Comparison of ENCODE assay signal across 10 cellular contexts in genomic region chr20:31566658-31567379, GRCh38. TPM values are rescaled to one million over a fixed set of nuclear protein-coding genes. Genes with fewer than 3 reads are reported as not detected.
DNase-seq lines count a peak whose midpoint lies in the region; ATAC-seq and TF ChIP-seq lines count a peak whose summit lies in the region.
"Had no signal": no experiment of that assay in that cellular context is flagged by ENCODE, and none has a peak within 500 bp of the region (broad histone marks: within the 10 kb centered on the region; RNA-seq: fewer than 3 reads in every experiment).

No MANE protein-coding gene starts in this region.

- no peaks in the 10 kb centered on the region for H4K20me1 ChIP-seq in mammary epithelial cell (ENCODE audit: insufficient read depth, low read length)

- WGBS in mammary epithelial cell (ENCODE audit: low coverage, missing lambda C conversion rate) = 1% methylated on average over 11 of the region's 14 CpGs

- peak in 1 of 2 donors; percentile 37 for TF ChIP-seq CTCF in mammary epithelial cell (conservative IDR thresholded peaks at IDR 0.05 in 1 of 2, IDR thresholded peaks at IDR 0.05 in 1 of 2; ENCODE audit: extremely low read depth in 1 of 2, insufficient read depth in 1 of 2, low read depth in 1 of 2, low read length in 2 of 2)

- peaks cover 77% of the 10 kb centered on the region for H3K4me1 ChIP-seq in mammary epithelial cell (ENCODE audit: insufficient read depth, low read length)

- H3K27ac ChIP-seq in mammary epithelial cell (ENCODE audit: insufficient read depth, low read depth, low read length) = peak overlapping the region; percentile 78

- peak overlapping the region; percentile 72 for H3K27ac Mint-ChIP-seq in stimulated activated memory B cell treated with anti-CD40 and anti-IgM and Interleukin-4, amounts not matched to agents 10 μg/mL and 1 μg/mL and 100 μg/mL, for 72 hours
- H3K27ac Mint-ChIP-seq in immature natural killer cell = peak overlapping the region in 2 of 6 donors; percentile 40 to 62

- peak; percentile 48 for DNase-seq in activated CD4-positive, alpha-beta T cell treated with anti-CD3 and anti-CD28 coated beads for 48 hours
- DNase-seq in activated CD4-positive, alpha-beta T cell treated with anti-CD3 and anti-CD28 coated beads for 1 hour = no peak
- DNase-seq in NCI-H526 (lab: John Stamatoyannopoulos, UW) = peak; percentile 60 to 87
- DNase-seq in mammary epithelial cell = peak; percentile 85
- no peak for DNase-seq in immature natural killer cell
- DNase-seq in NCI-H2227 (lab: John Stamatoyannopoulos, UW; ENCODE audit: unreplicated experiment) = no peak
- DNase-seq: AML-193 had no signal

- H3K9ac ChIP-seq in mammary epithelial cell (ENCODE audit: insufficient read depth, low read length) = peak overlapping the region; percentile 80

- H3K9me3 Mint-ChIP-seq in stimulated activated memory B cell treated with anti-CD40 and anti-IgM and Interleukin-4, amounts not matched to agents 10 μg/mL and 1 μg/mL and 100 μg/mL, for 72 hours = no peaks in the 10 kb centered on the region
- H3K9me3 Mint-ChIP-seq in immature natural killer cell = no peaks in the 10 kb centered on the region
- H3K9me3 Mint-ChIP-seq: T-helper 1 cell treated with Interleukin-12 subunit alpha and Interleukin-12 subunit beta and Interleukin-4 antibody, amounts not matched to agents 30 μg/mL and 1 μg/mL, for 36 hours had no signal

- no peaks in the 10 kb centered on the region for H3K79me2 ChIP-seq in mammary epithelial cell (ENCODE audit: insufficient read depth, low read length)

- H2AFZ ChIP-seq in mammary epithelial cell (ENCODE audit: low read depth, low read length) = no peak overlapping the region

- H3K4me2 ChIP-seq in mammary epithelial cell (ENCODE audit: insufficient read depth, low read depth, low read length) = peak overlapping the region; percentile 73

- in situ Hi-C loops in mammary epithelial cell (cut with MboI; ENCODE audit: low sequenced_read_pairs in 2 of 2) = loop anchor here in 1 of 2 donors (25.0 kb wide), 1 partner anchor 145 kb away; the partner anchor contains the start of gene BCL2L1

- peaks cover 26% of the 10 kb centered on the region for H3K36me3 Mint-ChIP-seq in stimulated activated memory B cell treated with anti-CD40 and anti-IgM and Interleukin-4, amounts not matched to agents 10 μg/mL and 1 μg/mL and 100 μg/mL, for 72 hours
- H3K36me3 Mint-ChIP-seq in immature natural killer cell = peaks cover 0 to 13% (median 0%) of the 10 kb centered on the region in 3 donors

- ATAC-seq in stimulated activated memory B cell treated with anti-CD40 and anti-IgM and Interleukin-4, amounts not matched to agents 10 μg/mL and 1 μg/mL and 100 μg/mL, for 72 hours = peak; percentile 69
- no peak for ATAC-seq in HG02885 (IDR thresholded peaks at IDR 0.05; ENCODE audit: poor library complexity, unreplicated experiment)

- no peaks in the 10 kb centered on the region for H3K9me3 ChIP-seq in mammary epithelial cell (replicated peaks; ENCODE audit: insufficient read depth, low read length)

- H3K4me1 Mint-ChIP-seq in stimulated activated memory B cell treated with anti-CD40 and anti-IgM and Interleukin-4, amounts not matched to agents 10 μg/mL and 1 μg/mL and 100 μg/mL, for 72 hours = peaks cover 33% of the 10 kb centered on the region
- peaks cover 10 to 15% of the 10 kb centered on the region in 2 donors for H3K4me1 Mint-ChIP-seq in immature natural killer cell

- intact Hi-C loops in mammary epithelial cell (cut with micrococcal nuclease) = no loop called here

- H3K36me3 ChIP-seq in mammary epithelial cell (ENCODE audit: insufficient read depth, low read length) = peaks cover 2% of the 10 kb centered on the region

- H3K27me3 Mint-ChIP-seq in stimulated activated memory B cell treated with anti-CD40 and anti-IgM and Interleukin-4, amounts not matched to agents 10 μg/mL and 1 μg/mL and 100 μg/mL, for 72 hours = no peaks in the 10 kb centered on the region
- H3K27me3 Mint-ChIP-seq in immature natural killer cell (ENCODE audit: low read depth in 3 of 3) = peaks cover 0 to 4% (median 2%) of the 10 kb centered on the region in 3 donors

- dilution Hi-C loops in mammary epithelial cell (cut with HindIII; ENCODE audit: low sequenced_read_pairs) = loop anchor here (5.0 to 25.0 kb wide), 2 partner anchors 45 to 145 kb away; partner anchors contain the start of gene BCL2L1

- CTCF ChIA-PET in mammary epithelial cell (lab: Charles Lee; ENCODE audit: low non-redundant PET) = interaction anchor here (3.0 kb wide), 1 partner anchor 46 kb away, joined by 28 read pairs; no protein-coding TSS in a partner anchor

- H3K4me3 ChIP-seq in mammary epithelial cell (replicated peaks in 1 of 3; ENCODE audit: insufficient read depth in 1 of 3, low read depth in 2 of 3, low read length in 3 of 3) = peak overlapping the region in 1 of 3 experiments; percentile 21

- no peaks in the 10 kb centered on the region for H3K27me3 ChIP-seq in mammary epithelial cell (ENCODE audit: insufficient read depth, low read length)

- BruUV-seq in mammary epithelial cell (replicated peaks; lab: Mats Ljungman, UMichigan) = no TSS peak

- H3K4me3 Mint-ChIP-seq in stimulated activated memory B cell treated with anti-CD40 and anti-IgM and Interleukin-4, amounts not matched to agents 10 μg/mL and 1 μg/mL and 100 μg/mL, for 72 hours = no peak overlapping the region
- H3K4me3 Mint-ChIP-seq in immature natural killer cell = no peak overlapping the region
- H3K4me3 Mint-ChIP-seq: T-helper 1 cell treated with Interleukin-12 subunit alpha and Interleukin-12 subunit beta and Interleukin-4 antibody, amounts not matched to agents 30 μg/mL and 1 μg/mL, for 36 hours had no signal

RNA-seq across cellular contexts. Expression of gene ID1, which starts 38.3 kb away (rescaled TPM):
- 10 to 100 TPM; 66.2 to 86.1 TPM for total RNA-seq in mammary epithelial cell
- 206 TPM for polyA plus RNA-seq in mammary epithelial cell
- 20.0 TPM for polyA minus RNA-seq in mammary epithelial cell
- polyA plus RNA-seq in immature natural killer cell = 1 to 10 TPM; 1.4 to 4.2 (median 1.9) TPM

RNA-seq across cellular contexts. Expression of gene HM13, which starts 52.6 kb away (rescaled TPM):
- total RNA-seq in mammary epithelial cell = 100 to 1,000 TPM in 1 of 2 donors, 10 to 100 TPM in 1; 65.2 to 184 TPM
- polyA plus RNA-seq in mammary epithelial cell (160 TPM), immature natural killer cell (100 to 1,000 TPM; 112 to 167 (median 152) TPM)
- polyA minus RNA-seq in mammary epithelial cell = 137 TPM

Comparison
In these comparisons a context has a peak if more than half of its experiments do, and no peak if none do; other contexts are left out.
1. DNase-seq: peak in activated CD4-positive, alpha-beta T cell treated with anti-CD3 and anti-CD28 coated beads for 48 hours (single experiment), NCI-H526 (2 of 2) and mammary epithelial cell (single experiment); none in activated CD4-positive, alpha-beta T cell treated with anti-CD3 and anti-CD28 coated beads for 1 hour (single experiment), immature natural killer cell (0 of 3) and NCI-H2227 (single experiment).
2. RNA of gene ID1, which starts 38.3 kb away (polyA plus RNA-seq): 206 TPM in mammary epithelial cell (single experiment); 1.4 to 4.2 TPM in immature natural killer cell; every median in the first group is over 10 times any median in the second.